In the genomic region with DNA sequence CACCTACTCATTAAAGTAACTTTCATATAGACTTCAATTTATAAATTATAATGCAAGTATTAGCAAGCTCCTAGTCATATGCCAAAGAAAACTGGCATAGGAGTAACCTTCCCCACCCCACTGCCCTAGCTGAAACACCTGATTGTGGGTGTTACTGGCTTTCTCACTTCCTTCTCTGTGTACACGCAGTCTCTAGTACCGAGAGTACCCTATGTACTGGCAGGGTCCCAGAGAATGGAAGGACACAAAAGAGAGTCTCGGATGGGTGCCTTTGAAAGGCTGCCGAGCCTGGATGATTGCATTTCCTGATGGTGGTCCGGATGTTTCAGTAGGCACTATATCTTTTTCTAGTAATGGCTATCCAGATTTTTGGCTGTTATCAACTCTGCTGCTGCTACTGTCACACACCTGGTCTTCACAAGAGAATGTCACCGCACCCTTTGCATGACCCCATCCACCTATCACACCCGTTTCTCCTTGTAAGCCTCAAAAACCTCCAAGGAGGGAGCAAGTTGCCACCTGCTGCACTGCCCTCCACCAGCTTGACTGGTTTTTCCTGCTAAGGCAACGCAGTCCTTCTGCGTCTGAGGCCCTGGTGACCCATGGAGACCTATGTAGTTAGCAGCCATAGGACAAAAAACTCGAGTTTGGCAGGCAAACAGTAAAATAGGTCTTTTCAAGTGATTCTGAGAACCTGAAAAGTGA, we compare ENCODE assay signal across 8 cellular contexts.
DNase-seq lines count a peak whose midpoint lies in the region; ATAC-seq and TF ChIP-seq lines count a peak whose summit lies in the region.

No MANE protein-coding gene starts in this region.

- no peaks in the 10 kb centered on the region for H3K36me3 Mint-ChIP-seq in nephron (ENCODE audit: low read depth)
- no peaks in the 10 kb centered on the region for H3K36me3 Mint-ChIP-seq in activated naive CD4-positive, alpha-beta T cell treated with anti-CD3 and anti-CD28 coated beads, Interleukin-2, amount 10 ng/mL, durations not matched to agents 7 days and 5 days

- H3K4me1 Mint-ChIP-seq in nephron: peaks cover 27% of the 10 kb centered on the region
- H3K4me1 Mint-ChIP-seq in activated naive CD4-positive, alpha-beta T cell treated with anti-CD3 and anti-CD28 coated beads, Interleukin-2, amount 10 ng/mL, durations not matched to agents 7 days and 5 days: peaks cover 4% of the 10 kb centered on the region
- H3K4me1 Mint-ChIP-seq in stimulated activated naive CD8-positive, alpha-beta T cell treated with anti-CD3 and anti-CD28 coated beads, Interleukin-15, amount 100 ng/mL, for 72 hours: peaks cover 3% of the 10 kb centered on the region

- CTCF ChIA-PET in activated naive CD4-positive, alpha-beta T cell treated with anti-CD3 and anti-CD28 coated beads, Interleukin-2, amount 10 ng/mL, durations not matched to agents 7 days and 5 days (lab: Charles Lee): no interaction called here

- H3K27me3 Mint-ChIP-seq in nephron (ENCODE audit: low read depth): peaks cover 6% of the 10 kb centered on the region
- peaks cover 7% of the 10 kb centered on the region for H3K27me3 Mint-ChIP-seq in activated naive CD4-positive, alpha-beta T cell treated with anti-CD3 and anti-CD28 coated beads, Interleukin-2, amount 10 ng/mL, durations not matched to agents 7 days and 5 days
- H3K27me3 Mint-ChIP-seq in stimulated activated naive CD8-positive, alpha-beta T cell treated with anti-CD3 and anti-CD28 coated beads, Interleukin-15, amount 100 ng/mL, for 72 hours: no peaks in the 10 kb centered on the region

- H3K27ac Mint-ChIP-seq in nephron: peak overlapping the region; percentile 67 to 97 (median 82)
- no peak overlapping the region for H3K27ac Mint-ChIP-seq in activated naive CD4-positive, alpha-beta T cell treated with anti-CD3 and anti-CD28 coated beads, Interleukin-2, amount 10 ng/mL, durations not matched to agents 7 days and 5 days
- no peak overlapping the region for H3K27ac Mint-ChIP-seq in stimulated activated naive CD8-positive, alpha-beta T cell treated with anti-CD3 and anti-CD28 coated beads, Interleukin-15, amount 100 ng/mL, for 72 hours

- ATAC-seq in GM18861 (IDR thresholded peaks at IDR 0.05; ENCODE audit: unreplicated experiment): peak; percentile 90
- ATAC-seq in HG02938 (IDR thresholded peaks at IDR 0.05; ENCODE audit: unreplicated experiment): peak; percentile 89
- ATAC-seq in stimulated activated naive CD8-positive, alpha-beta T cell treated with anti-CD3 and anti-CD28 coated beads, Interleukin-15, amount 100 ng/mL, for 72 hours: no peak

- no peak overlapping the region for H3K4me3 Mint-ChIP-seq in nephron
- no peak overlapping the region for H3K4me3 Mint-ChIP-seq in activated naive CD4-positive, alpha-beta T cell treated with anti-CD3 and anti-CD28 coated beads, Interleukin-2, amount 10 ng/mL, durations not matched to agents 7 days and 5 days
- H3K4me3 Mint-ChIP-seq in stimulated activated naive CD8-positive, alpha-beta T cell treated with anti-CD3 and anti-CD28 coated beads, Interleukin-15, amount 100 ng/mL, for 72 hours: no peak overlapping the region

- peak; percentile 41 for DNase-seq in NCI-H2196 treated with DMSO at 0.1 percent for 48 hours (lab: John Stamatoyannopoulos, UW; ENCODE audit: unreplicated experiment)
- DNase-seq in activated naive CD4-positive, alpha-beta T cell treated with anti-CD3 and anti-CD28 coated beads, Interleukin-2, amount 10 ng/mL, durations not matched to agents 7 days and 5 days: no peak
- DNase-seq in activated CD8-positive, alpha-beta memory T cell treated with anti-CD3 and anti-CD28 coated beads for 24 hours: no peak
- DNase-seq in stimulated activated naive CD8-positive, alpha-beta T cell treated with anti-CD3 and anti-CD28 coated beads, Interleukin-15, amount 100 ng/mL, for 72 hours: no peak
- no peak for DNase-seq in stimulated activated CD8-positive, alpha-beta memory T cell treated with anti-CD3 and anti-CD28 coated beads, Interleukin-4, amount 100 ng/mL, for 48 hours

- H3K9me3 Mint-ChIP-seq in nephron: no peaks in the 10 kb centered on the region
- H3K9me3 Mint-ChIP-seq in activated naive CD4-positive, alpha-beta T cell treated with anti-CD3 and anti-CD28 coated beads, Interleukin-2, amount 10 ng/mL, durations not matched to agents 7 days and 5 days: no peaks in the 10 kb centered on the region
- H3K9me3 Mint-ChIP-seq in stimulated activated naive CD8-positive, alpha-beta T cell treated with anti-CD3 and anti-CD28 coated beads, Interleukin-15, amount 100 ng/mL, for 72 hours: no peaks in the 10 kb centered on the region

- no peak for TF ChIP-seq CTCF in nephron (IDR thresholded peaks at IDR 0.05; ENCODE audit: unreplicated experiment in 3 of 3)

Comparison
In these comparisons a context has a peak if more than half of its experiments do, and no peak if none do; other contexts are left out.
1. H3K27ac Mint-ChIP-seq: peak in nephron (3 of 3); none in activated naive CD4-positive, alpha-beta T cell treated with anti-CD3 and anti-CD28 coated beads, Interleukin-2, amount 10 ng/mL, durations not matched to agents 7 days and 5 days (single experiment) and stimulated activated naive CD8-positive, alpha-beta T cell treated with anti-CD3 and anti-CD28 coated beads, Interleukin-15, amount 100 ng/mL, for 72 hours (0 of 2).